Comparison of ENCODE assay signal across 2 cellular contexts in genomic region chr22:38173156-38173906, GRCh38.
A peak's percentile ranks its signal among the peaks of the same experiment; 100 is the strongest.
TF ChIP-seq lines count a peak whose summit lies in the region.

No MANE protein-coding gene starts in this region.

TF ChIP-seq in WTC11, 78 proteins besides CTCF, POLR2A, EP300 and RAD21:
- TF ChIP-seq USF2 (CRISPR knock-in tag; IDR thresholded peaks at IDR 0.05): 0 out of 2 replicates have a peak, but pooled peaks have one; percentile 27
- TF ChIP-seq E2F5 (CRISPR knock-in tag; IDR thresholded peaks at IDR 0.05): no peak
- TF ChIP-seq USF1 (CRISPR knock-in tag; IDR thresholded peaks at IDR 0.05): peak; percentile 43; the same call in 1 of the 2 replicates
- TF ChIP-seq TEAD1 (CRISPR knock-in tag; IDR thresholded peaks at IDR 0.05): no peak

TF ChIP-seq in endothelial cell of umbilical vein, 7 proteins besides CTCF, POLR2A, EP300 and RAD21 (continued from another document):
- TF ChIP-seq MAX (IDR thresholded peaks at IDR 0.05; ENCODE audit: insufficient read depth, insufficient read length) (no peak), GATA2 (IDR thresholded peaks at IDR 0.05; ENCODE audit: insufficient read depth, insufficient read length, low read depth, low read length) (no peak), FOS (IDR thresholded peaks at IDR 0.05; ENCODE audit: borderline replicate concordance, insufficient read depth, low read length) (no peak), POLR2AphosphoS5 (IDR thresholded peaks at IDR 0.05; ENCODE audit: insufficient read depth, low read depth, low read length) (no peak), MYC (IDR thresholded peaks at IDR 0.05; ENCODE audit: low read depth, low read length) (no peak), JUN (IDR thresholded peaks at IDR 0.05; ENCODE audit: borderline replicate concordance, insufficient read depth, insufficient read length, low read depth) (no peak)
TF ChIP-seq in endothelial cell of umbilical vein: peak in this region for 0.
